Comparison of ENCODE assay signal across 21 cellular contexts in the genomic region with DNA sequence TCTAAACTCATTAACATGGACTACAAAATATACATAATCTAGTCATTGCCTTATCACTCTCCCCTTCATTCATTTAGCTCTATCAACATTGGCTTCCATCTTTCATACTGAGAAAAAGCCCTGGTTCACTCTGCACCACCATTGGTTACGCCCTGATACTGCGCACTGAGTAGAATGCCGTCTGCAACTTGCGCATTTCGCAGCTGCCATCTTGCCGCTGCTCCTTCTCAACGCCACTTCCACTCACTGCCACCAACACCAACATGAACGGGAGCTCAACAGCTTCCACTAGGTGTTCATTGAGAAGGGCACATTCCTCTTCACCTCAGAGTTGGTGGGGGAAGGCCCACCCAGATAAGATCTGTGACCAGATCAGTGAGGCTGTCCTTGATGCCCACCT.
DNase-seq lines count a peak whose midpoint lies in the region; ATAC-seq, FAIRE-seq and TF ChIP-seq lines count a peak whose summit lies in the region.
"Had no signal": no experiment of that assay in that cellular context is flagged by ENCODE, and none has a peak within 500 bp of the region (broad histone marks: within the 10 kb centered on the region; RNA-seq: fewer than 3 reads in every experiment).

No MANE protein-coding gene starts in this region.

- no peak overlapping the region for H3K4me3 ChIP-seq in HepG2 (replicated peaks in 1 of 3; ENCODE audit: insufficient read depth in 1 of 3, low read depth in 2 of 3, low read length in 3 of 3)
- H3K4me3 ChIP-seq in right lobe of liver, result no peak overlapping the region
- no peak overlapping the region for H3K4me3 ChIP-seq in H1 (ENCODE audit: extremely low read depth in 1 of 4, insufficient read depth in 2 of 4, low read depth in 3 of 4, low read length in 4 of 4)
- H3K4me3 ChIP-seq: A549; BLaER1 treated with 17β-estradiol and CSF1 and Interleukin-3, amounts not matched to agents 10 nM and 100 nM; GM12878 had no signal

- no peaks in the 10 kb centered on the region for H3K9me3 ChIP-seq in HepG2 (ENCODE audit: low read length)
- H3K9me3 ChIP-seq in right lobe of liver, result no peaks in the 10 kb centered on the region
- H3K9me3 ChIP-seq in H1 (ENCODE audit: insufficient read depth in 2 of 2, low read depth in 1 of 2, low read length in 1 of 2), result no peaks in the 10 kb centered on the region
- H3K9me3 ChIP-seq: A549 had no signal

- no peak overlapping the region for H2AK5ac ChIP-seq in H1 (ENCODE audit: low read depth, low read length)

- H3K18ac ChIP-seq in H1 (ENCODE audit: extremely low read depth, low read length), result no peak overlapping the region

- no peak overlapping the region for H3K56ac ChIP-seq in H1 (replicated peaks; ENCODE audit: insufficient read length, low read depth, low read length)

- H3K27ac ChIP-seq in HepG2 (ENCODE audit: extremely low read length, insufficient read depth, low read length) (no peak overlapping the region), right lobe of liver (no peak overlapping the region), H1 (ENCODE audit: low read depth, low read length) (no peak overlapping the region)
- H3K27ac ChIP-seq: 22Rv1; A549; BLaER1 treated with 17β-estradiol and CSF1 and Interleukin-3, amounts not matched to agents 10 nM and 100 nM had no signal

- no peak overlapping the region for H2BK12ac ChIP-seq in H1 (ENCODE audit: low read depth, low read length)

- no peaks in the 10 kb centered on the region for H3K79me2 ChIP-seq in HepG2 (ENCODE audit: insufficient read depth, low read length)
- H3K79me2 ChIP-seq in H1 (ENCODE audit: control insufficient read depth in 1 of 2, insufficient read depth in 2 of 2, low read length in 2 of 2), result no peaks in the 10 kb centered on the region

- intact Hi-C loops in HepG2 (cut with micrococcal nuclease; ENCODE audit: unreplicated experiment) (loop anchor here (10.0 kb wide), 1 partner anchor 67 kb away; a partner anchor contains a TSS), right lobe of liver (cut with DNase I) (no loop called here)

- H3K4me2 ChIP-seq in HepG2 (ENCODE audit: low read depth, low read length), result no peak overlapping the region
- H3K4me2 ChIP-seq in H1 (ENCODE audit: insufficient read depth in 1 of 2, low read depth in 2 of 2, low read length in 2 of 2), result no peak overlapping the region
- H3K4me2 ChIP-seq: A549; BLaER1 treated with 17β-estradiol and CSF1 and Interleukin-3, amounts not matched to agents 10 nM and 100 nM had no signal

- in situ Hi-C loops in HepG2 (cut with HindIII; ENCODE audit: extremely low pct_ligation_motif_present, low pct_unique_long_range_greater_than_20kb), result no loop called here

- H3K36me3 ChIP-seq in HepG2 (replicated peaks in 1 of 2; ENCODE audit: control insufficient read depth in 1 of 2, insufficient read depth in 2 of 2, low read length in 2 of 2), result peaks cover 7 to 21% of the 10 kb centered on the region in 2 experiments; a peak in 4 of 5 replicates
- no peaks in the 10 kb centered on the region for H3K36me3 ChIP-seq in right lobe of liver
- H3K36me3 ChIP-seq in H1 (ENCODE audit: control insufficient read depth in 2 of 4, insufficient read depth in 4 of 4, low read length in 3 of 4), result no peaks in the 10 kb centered on the region; a peak in 1 of 8 replicates

- no peak overlapping the region for H4K91ac ChIP-seq in H1 (replicated peaks; ENCODE audit: insufficient read length, low read length)

- DNase-seq in HepG2 (ENCODE audit: low spot score), result no peak
- DNase-seq in right lobe of liver, result no peak
- DNase-seq in H1 (ENCODE audit: low read depth in 1 of 2, low spot score in 2 of 2), result no peak
- no peak for DNase-seq in C1 segment of cervical spinal cord (lab: John Stamatoyannopoulos, UW)
- DNase-seq in activated CD4-positive, alpha-beta T cell treated with anti-CD3 and anti-CD28 coated beads for 48 hours, result no peak
- DNase-seq: AML-193; CD4-positive, alpha-beta memory T cell; CD4-positive, CD25-positive, alpha-beta regulatory T cell; CD8-positive, alpha-beta memory T cell; COR-L47; DMS 273 treated with DMSO at 0.1 percent for 48 hours; DMS153; DMS53; DMS79; DND-41; EL; GDM1 had no signal

- no peak overlapping the region for H4K5ac ChIP-seq in H1 (ENCODE audit: insufficient read length, low read depth, low read length)

- H4K20me1 ChIP-seq in HepG2 (ENCODE audit: insufficient read depth, low read length) (no peaks in the 10 kb centered on the region), H1 (replicated peaks in 1 of 2; ENCODE audit: control insufficient read depth in 1 of 2, insufficient read depth in 2 of 2, low read length in 2 of 2) (no peaks in the 10 kb centered on the region)
- H4K20me1 ChIP-seq: BLaER1 treated with 17β-estradiol and CSF1 and Interleukin-3, amounts not matched to agents 10 nM and 100 nM had no signal

- TF ChIP-seq POLR2A in HepG2 (IDR thresholded peaks at IDR 0.05; ENCODE audit: insufficient read depth in 1 of 2, low read depth in 2 of 2, low read length in 2 of 2), result no peak
- TF ChIP-seq POLR2A in right lobe of liver (IDR thresholded peaks at IDR 0.05), result no peak
- TF ChIP-seq POLR2A in H1 (IDR thresholded peaks at IDR 0.05; ENCODE audit: control extremely low read depth in 1 of 2, low read depth in 2 of 2, low read length in 2 of 2), result no peak

- H4K8ac ChIP-seq in H1 (ENCODE audit: extremely low read depth, insufficient read depth, low read length), result no peak overlapping the region

- ATAC-seq in HepG2, result no peak
- no peak for ATAC-seq in right lobe of liver
- ATAC-seq: A549, GM12878 had no signal

- no peak overlapping the region for H2BK120ac ChIP-seq in H1 (replicated peaks; ENCODE audit: low read depth, low read length)

- 0 out of 2 replicates have a peak overlapping the region, but pooled peaks have one; percentile 2 for H2BK5ac ChIP-seq in H1 (ENCODE audit: low read depth, low read length)

- H3K9ac ChIP-seq in HepG2 (ENCODE audit: insufficient read depth, low read depth, low read length) (no peak overlapping the region), H1 (replicated peaks in 1 of 4; ENCODE audit: extremely low read depth in 1 of 4, low read depth in 3 of 4, low read length in 3 of 4) (no peak overlapping the region)
- H3K9ac ChIP-seq: BLaER1 treated with 17β-estradiol and CSF1 and Interleukin-3, amounts not matched to agents 10 nM and 100 nM had no signal

- H3K23me2 ChIP-seq in H1 (ENCODE audit: low read depth, low read length), result no peaks in the 10 kb centered on the region

- no peak overlapping the region for H2BK20ac ChIP-seq in H1 (ENCODE audit: low read length)

- no peaks in the 10 kb centered on the region for H3K27me3 ChIP-seq in HepG2 (ENCODE audit: control insufficient read depth in 1 of 2, insufficient read depth in 2 of 2, low read length in 2 of 2)
- H3K27me3 ChIP-seq in right lobe of liver, result no peaks in the 10 kb centered on the region
- no peaks in the 10 kb centered on the region for H3K27me3 ChIP-seq in H1 (replicated peaks in 1 of 4; ENCODE audit: control insufficient read depth in 3 of 4, extremely low read depth in 1 of 4, insufficient read depth in 3 of 4, low read length in 3 of 4)
- H3K27me3 ChIP-seq: BLaER1 treated with 17β-estradiol and CSF1 and Interleukin-3, amounts not matched to agents 10 nM and 100 nM had no signal

- H3K79me1 ChIP-seq in H1 (ENCODE audit: low read depth, low read length), result no peaks in the 10 kb centered on the region

- no peak overlapping the region for H2BK15ac ChIP-seq in H1 (ENCODE audit: low read length)

- CTCF ChIA-PET in HepG2 (lab: Yijun Ruan, JAX; ENCODE audit: low intra/inter-chr PET ratio, low total read pairs) (no interaction called here), H1 (lab: Charles Lee; ENCODE audit: partially characterized antibody) (interaction anchor here (1.0 kb wide), 2 partner anchors 15 to 30 kb away, joined by 3 read pairs; no protein-coding TSS in a partner anchor)

- TF ChIP-seq RAD21 in HepG2 (CRISPR knock-in tag; IDR thresholded peaks at IDR 0.05) (no peak), H1 (IDR thresholded peaks at IDR 0.05 in 1 of 2, conservative IDR thresholded peaks at IDR 0.05 in 1 of 2; ENCODE audit: low read depth in 2 of 2, low read length in 2 of 2) (no peak)

- no peak overlapping the region for H3K14ac ChIP-seq in H1 (ENCODE audit: insufficient read length)

- TF ChIP-seq EP300 in HepG2 (IDR thresholded peaks at IDR 0.05; ENCODE audit: low read depth in 2 of 2, low read length in 2 of 2), result no peak
- TF ChIP-seq EP300 in HepG2 (CRISPR knock-in tag; IDR thresholded peaks at IDR 0.05; ENCODE audit: borderline replicate concordance), result no peak
- no peak for TF ChIP-seq EP300 in H1 (IDR thresholded peaks at IDR 0.05; ENCODE audit: borderline replicate concordance in 1 of 2, low read depth in 2 of 2, low read length in 2 of 2)

- no peak overlapping the region for H3K23ac ChIP-seq in H1 (ENCODE audit: insufficient read length)

- BruUV-seq in HepG2 (replicated peaks; lab: Mats Ljungman, UMichigan), result no TSS peak

- H3K4me1 ChIP-seq in HepG2 (ENCODE audit: insufficient read depth, low read length) (peaks cover 34% of the 10 kb centered on the region), right lobe of liver (peaks cover 0 to 19% (median 3%) of the 10 kb centered on the region in 4 donors), H1 (replicated peaks in 1 of 4; ENCODE audit: control insufficient read depth in 3 of 4, insufficient read depth in 4 of 4, low read length in 3 of 4) (no peaks in the 10 kb centered on the region)
- H3K4me1 ChIP-seq: A549 had no signal

- TF ChIP-seq CTCF in HepG2 (CRISPR knock-in tag; IDR thresholded peaks at IDR 0.05), result no peak
- TF ChIP-seq CTCF in right lobe of liver (IDR thresholded peaks at IDR 0.05), result no peak
- TF ChIP-seq CTCF in H1 (IDR thresholded peaks at IDR 0.05; ENCODE audit: control extremely low read depth in 1 of 3, insufficient read depth in 1 of 3, low read depth in 1 of 3, low read length in 3 of 3), result no peak

- H2AFZ ChIP-seq in HepG2 (ENCODE audit: low read length) (no peak overlapping the region), H1 (ENCODE audit: low read length) (no peak overlapping the region)

- no peak overlapping the region for H3K4ac ChIP-seq in H1 (replicated peaks; ENCODE audit: insufficient read length, low read depth, low read length)

- FAIRE-seq in HepG2 (lab: Jason Lieb, UNC) (no peak), H1 (lab: Jason Lieb, UNC) (no peak)
- FAIRE-seq: A549, GM12878 had no signal

- WGBS in HepG2 (ENCODE audit: low lambda C conversion rate), result 97% methylated on average over 8 of the region's 8 CpGs
- WGBS in right lobe of liver (ENCODE audit: insufficient coverage, low coverage, low lambda C conversion rate, missing lambda C conversion rate), result 96% methylated on average over 8 of the region's 8 CpGs
- WGBS in H1 (ENCODE audit: extremely low coverage in 1 of 2, insufficient coverage in 1 of 2, insufficient read length in 1 of 2, insufficient replicate concordance in 2 of 2, low coverage in 1 of 2, low lambda C conversion rate in 2 of 2, missing lambda C conversion rate in 1 of 2), 2 experiments, result 97% methylated on average over 8 of the region's 8 CpGs; no CpG with 5 or more reads in 1 of the 2 experiments

- POLR2A ChIA-PET in HepG2 (lab: Yijun Ruan, JAX), result no interaction called here
- POLR2A ChIA-PET in H1 (lab: Charles Lee; ENCODE audit: partially characterized antibody), result no interaction called here

TF ChIP-seq in HepG2, 621 proteins besides CTCF, POLR2A, EP300 and RAD21 (continues in another document):
- TF ChIP-seq RBM22 (optimal IDR thresholded peaks at IDR 0.05; ENCODE audit: low read length), result peak; percentile 55

TF ChIP-seq in H1, 55 proteins besides CTCF, POLR2A, EP300 and RAD21 (continues in another document):
- TF ChIP-seq SIRT6 (IDR thresholded peaks at IDR 0.05; ENCODE audit: low read length) (no peak), CBX8 (IDR thresholded peaks at IDR 0.05; ENCODE audit: borderline replicate concordance, low read depth, low read length) (no peak)
